12 cellular contexts compared by ENCODE assay signal in genomic region chr3:71392277-71392676, GRCh38.
DNase-seq lines count a peak whose midpoint lies in the region; ATAC-seq lines count a peak whose summit lies in the region.
"Had no signal": no experiment of that assay in that cellular context is flagged by ENCODE, and none has a peak within 500 bp of the region (broad histone marks: within the 10 kb centered on the region; RNA-seq: fewer than 3 reads in every experiment).

No MANE protein-coding gene starts in this region.

- no peak overlapping the region for H3K4ac ChIP-seq in trophoblast cell (ENCODE audit: low read depth, low read length)

- no peak overlapping the region for H2BK12ac ChIP-seq in trophoblast cell (ENCODE audit: low read length)

- H3K4me2 ChIP-seq in trophoblast cell (ENCODE audit: low read length), result no peak overlapping the region

- H3K4me1 ChIP-seq in trophoblast cell (ENCODE audit: control insufficient read depth in 1 of 2, insufficient read depth in 2 of 2, low read length in 2 of 2), result no peaks in the 10 kb centered on the region
- H3K4me1 ChIP-seq in SJCRH30, result no peaks in the 10 kb centered on the region

- ATAC-seq in GM18858 (IDR thresholded peaks at IDR 0.05; ENCODE audit: unreplicated experiment), result peak; percentile 80
- ATAC-seq in GM21723 (IDR thresholded peaks at IDR 0.05; ENCODE audit: unreplicated experiment), result peak; percentile 87
- peak; percentile 77 for ATAC-seq in HG03571 (IDR thresholded peaks at IDR 0.05; ENCODE audit: unreplicated experiment)
- ATAC-seq in effector memory CD8-positive, alpha-beta T cell (replicated peaks), result peak; percentile 67

- no peak overlapping the region for H3K9ac ChIP-seq in trophoblast cell (ENCODE audit: low read length)

- H3K27me3 ChIP-seq in trophoblast cell (ENCODE audit: insufficient read depth, low read length) (no peaks in the 10 kb centered on the region), SJCRH30 (no peaks in the 10 kb centered on the region)
- H3K27me3 ChIP-seq: sigmoid colon, tibial artery had no signal

- H3K4me1 Mint-ChIP-seq in effector memory CD8-positive, alpha-beta T cell (ENCODE audit: low read depth in 2 of 2), result peaks cover 19 to 35% of the 10 kb centered on the region in 2 donors

- no peaks in the 10 kb centered on the region for H3K27me3 Mint-ChIP-seq in effector memory CD8-positive, alpha-beta T cell

- no peaks in the 10 kb centered on the region for H3K79me1 ChIP-seq in trophoblast cell (ENCODE audit: low read length)

- no peak overlapping the region for H2AK5ac ChIP-seq in trophoblast cell (ENCODE audit: low read length)

- H4K12ac ChIP-seq in trophoblast cell (ENCODE audit: low read depth, low read length), result no peak overlapping the region

- no peaks in the 10 kb centered on the region for H3K9me3 Mint-ChIP-seq in effector memory CD8-positive, alpha-beta T cell

- H4K8ac ChIP-seq in trophoblast cell (ENCODE audit: low read depth, low read length), result no peak overlapping the region

- H2BK120ac ChIP-seq in trophoblast cell (ENCODE audit: insufficient read depth, low read length, poor library complexity), result no peak overlapping the region

- H3K4me3 ChIP-seq in trophoblast cell (ENCODE audit: low read depth, low read length) (no peak overlapping the region), SJCRH30 (no peak overlapping the region)
- H3K4me3 ChIP-seq: sigmoid colon, tibial artery had no signal

- H4K91ac ChIP-seq in trophoblast cell (ENCODE audit: low read depth, low read length), result no peak overlapping the region

- no peak overlapping the region for H2BK5ac ChIP-seq in trophoblast cell (ENCODE audit: low read depth, low read length, poor library complexity)

- H3K9me3 ChIP-seq in trophoblast cell (ENCODE audit: insufficient read depth, low read depth, low read length) (no peaks in the 10 kb centered on the region), SJCRH30 (replicated peaks) (no peaks in the 10 kb centered on the region)
- H3K9me3 ChIP-seq: sigmoid colon, tibial artery had no signal

- no peak overlapping the region for H3K23ac ChIP-seq in trophoblast cell (ENCODE audit: low read length)

- H3K14ac ChIP-seq in trophoblast cell (ENCODE audit: low read length), result no peak overlapping the region

- H3K27ac ChIP-seq in trophoblast cell (ENCODE audit: low read depth, low read length) (no peak overlapping the region), SJCRH30 (no peak overlapping the region)
- H3K27ac ChIP-seq: sigmoid colon, tibial artery had no signal

- H3K36me3 ChIP-seq in trophoblast cell (ENCODE audit: control insufficient read depth in 1 of 2, insufficient read depth in 2 of 2, low read length in 2 of 2), result no peaks in the 10 kb centered on the region
- H3K36me3 ChIP-seq in SJCRH30, result no peaks in the 10 kb centered on the region
- H3K36me3 ChIP-seq: sigmoid colon, tibial artery had no signal

- WGBS in trophoblast cell (ENCODE audit: extremely low coverage, insufficient coverage, insufficient read length), result no CpG with 5 or more reads among the region's 3 CpGs

- no peak for DNase-seq in effector memory CD8-positive, alpha-beta T cell
- DNase-seq in trophoblast cell, result no peak
- DNase-seq in SJCRH30, result no peak
- no peak for DNase-seq in NCI-H1417 (lab: John Stamatoyannopoulos, UW)
- DNase-seq in UCSD-AML1 (lab: John Stamatoyannopoulos, UW; ENCODE audit: unreplicated experiment), result no peak
- DNase-seq: anterior cingulate cortex, hippocampal formation, sigmoid colon, tibial artery had no signal

- peak overlapping the region in 1 of 2 donors; percentile 48 for H3K4me3 Mint-ChIP-seq in effector memory CD8-positive, alpha-beta T cell

- H3K36me3 Mint-ChIP-seq in effector memory CD8-positive, alpha-beta T cell (ENCODE audit: insufficient read depth), result no peaks in the 10 kb centered on the region

- no peak overlapping the region for H2AFZ ChIP-seq in trophoblast cell (ENCODE audit: insufficient read depth, low read length, poor library complexity)

- peaks cover 2% of the 10 kb centered on the region for H3K79me2 ChIP-seq in trophoblast cell (ENCODE audit: control insufficient read depth, insufficient read depth, low read length, poor library complexity)

- no peak overlapping the region for H3K18ac ChIP-seq in trophoblast cell (ENCODE audit: low read length)

- H3K27ac Mint-ChIP-seq in effector memory CD8-positive, alpha-beta T cell, result peak overlapping the region; percentile 71 to 79
